1 cellular context compared by ENCODE assay signal in genomic region chr11:65258988-65259387, GRCh38.
TF ChIP-seq lines count a peak whose summit lies in the region.

No MANE protein-coding gene starts in this region.

TF ChIP-seq in H1, 55 proteins besides CTCF, POLR2A, EP300 and RAD21:
- no peak for TF ChIP-seq SP2 (IDR thresholded peaks at IDR 0.05; ENCODE audit: low read length)
- TF ChIP-seq RBBP5 (IDR thresholded peaks at IDR 0.05; ENCODE audit: borderline replicate concordance, low read depth, low read length), result no peak
- TF ChIP-seq TEAD4 (IDR thresholded peaks at IDR 0.05; ENCODE audit: low read depth, low read length), result 0 out of 2 replicates have a peak, but pooled peaks have one; percentile 26
- TF ChIP-seq YY1 (IDR thresholded peaks at IDR 0.05; ENCODE audit: low read depth, low read length), result peak; percentile 72
- TF ChIP-seq KDM5A (IDR thresholded peaks at IDR 0.05; ENCODE audit: low read length), result no peak
TF ChIP-seq in H1: peak in this region for 2.
